Comparison of ENCODE assay signal across 17 cellular contexts in the genomic region with DNA sequence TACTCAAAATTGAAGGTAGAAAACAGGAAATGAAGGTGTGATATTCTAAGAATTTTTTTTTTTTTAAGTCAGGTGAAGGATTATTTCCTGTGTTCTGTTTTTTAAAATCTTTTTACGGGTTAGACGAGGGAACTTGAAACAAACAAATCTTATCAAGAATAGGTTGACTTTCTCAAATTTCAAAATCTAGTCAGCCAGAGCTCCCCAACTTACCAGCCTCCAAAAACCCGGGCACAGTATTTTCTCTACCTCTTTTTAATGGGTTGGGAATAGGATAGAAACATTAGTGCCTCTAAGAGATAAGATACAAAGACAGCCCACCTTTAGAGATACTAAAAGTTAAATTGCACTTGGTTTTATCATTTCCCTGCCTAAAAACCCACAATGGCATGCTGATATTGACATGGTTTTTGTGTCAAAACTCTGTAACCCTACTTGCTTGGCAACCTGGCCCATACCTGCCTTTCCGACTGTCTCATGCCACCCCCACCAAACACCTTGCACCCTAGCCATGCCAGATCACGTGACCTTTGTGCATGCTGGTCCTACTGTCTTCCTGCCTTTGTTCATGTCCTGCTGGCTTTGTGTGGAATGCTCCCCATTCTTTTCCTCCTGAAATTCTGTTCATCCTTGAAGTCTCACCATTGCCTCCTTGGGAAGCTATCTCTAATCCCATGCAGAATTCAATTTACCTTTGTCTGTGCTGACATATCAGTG. TPM values are rescaled to one million over a fixed set of nuclear protein-coding genes. Genes with fewer than 3 reads are reported as not detected.
A peak's percentile ranks its signal among the peaks of the same experiment; 100 is the strongest.
DNase-seq lines count a peak whose midpoint lies in the region; ATAC-seq and TF ChIP-seq lines count a peak whose summit lies in the region.
"Had no signal": no experiment of that assay in that cellular context is flagged by ENCODE, and none has a peak within 500 bp of the region (broad histone marks: within the 10 kb centered on the region; RNA-seq: fewer than 3 reads in every experiment).

No MANE protein-coding gene starts in this region.

- TF ChIP-seq POLR2A in prostate gland (IDR thresholded peaks at IDR 0.05), result no peak

- no peak for ATAC-seq in HG03521 (IDR thresholded peaks at IDR 0.05; ENCODE audit: unreplicated experiment)
- ATAC-seq: left ventricle myocardium superior had no signal

- H3K27ac Mint-ChIP-seq in T-helper 1 cell treated with Interleukin-12 subunit alpha and Interleukin-12 subunit beta and Interleukin-4 antibody, amounts not matched to agents 30 μg/mL and 1 μg/mL, for 36 hours, result peak overlapping the region; percentile 76
- no peak overlapping the region for H3K27ac Mint-ChIP-seq in nephron progenitor cell

- no peak overlapping the region for H3K9ac ChIP-seq in colonic mucosa (ENCODE audit: low read depth in 2 of 2, low read length in 2 of 2)
- H3K9ac ChIP-seq: SK-N-SH had no signal

- H3K4me3 ChIP-seq in colonic mucosa, result no peak overlapping the region
- H3K4me3 ChIP-seq in prostate gland, result peak overlapping the region in 1 of 2 donors; percentile 77
- H3K4me3 ChIP-seq: esophagus squamous epithelium, hepatocyte, tibial nerve had no signal

- H3K4me1 ChIP-seq in colonic mucosa (peaks cover under 1% of the 10 kb centered on the region), prostate gland (replicated peaks) (no peaks in the 10 kb centered on the region)

- peak; percentile 35 for DNase-seq in activated CD8-positive, alpha-beta memory T cell treated with anti-CD3 and anti-CD28 coated beads for 24 hours
- no peak for DNase-seq in activated CD8-positive, alpha-beta memory T cell treated with anti-CD3 and anti-CD28 coated beads, Interleukin-2, amount 50 U/mL, for 48 hours
- DNase-seq in colonic mucosa, result no peak
- DNase-seq in prostate gland (ENCODE audit: low spot score), result no peak
- no peak for DNase-seq in nephron progenitor cell
- DNase-seq in SKM-1 treated with dmso at 0.1 percent for 144 hours (lab: John Stamatoyannopoulos, UW; ENCODE audit: unreplicated experiment), result no peak
- DNase-seq: activated CD4-positive, CD25-positive, alpha-beta regulatory T cell; Calu3; esophagus squamous epithelium; left ventricle myocardium superior; MV-4-11; NCI-H2227 treated with DMSO at 0.1 percent for 48 hours; SK-N-SH had no signal

- no peaks in the 10 kb centered on the region for H3K9me3 Mint-ChIP-seq in T-helper 1 cell treated with Interleukin-12 subunit alpha and Interleukin-12 subunit beta and Interleukin-4 antibody, amounts not matched to agents 30 μg/mL and 1 μg/mL, for 36 hours
- peaks cover 14% of the 10 kb centered on the region for H3K9me3 Mint-ChIP-seq in nephron progenitor cell

- H3K36me3 Mint-ChIP-seq in T-helper 1 cell treated with Interleukin-12 subunit alpha and Interleukin-12 subunit beta and Interleukin-4 antibody, amounts not matched to agents 30 μg/mL and 1 μg/mL, for 36 hours (ENCODE audit: low read depth), result peaks cover 49% of the 10 kb centered on the region
- peaks cover 17% of the 10 kb centered on the region for H3K36me3 Mint-ChIP-seq in nephron progenitor cell (ENCODE audit: low read depth)

- H3K9me3 ChIP-seq in colonic mucosa (no peaks in the 10 kb centered on the region), prostate gland (no peaks in the 10 kb centered on the region)
- H3K9me3 ChIP-seq: esophagus squamous epithelium, SK-N-SH, tibial nerve had no signal

- H3K27me3 Mint-ChIP-seq in T-helper 1 cell treated with Interleukin-12 subunit alpha and Interleukin-12 subunit beta and Interleukin-4 antibody, amounts not matched to agents 30 μg/mL and 1 μg/mL, for 36 hours (ENCODE audit: low read depth), result no peaks in the 10 kb centered on the region
- H3K27me3 Mint-ChIP-seq in nephron progenitor cell (ENCODE audit: low read depth, poor library complexity), result peaks cover 32% of the 10 kb centered on the region

- H3K4me3 Mint-ChIP-seq in T-helper 1 cell treated with Interleukin-12 subunit alpha and Interleukin-12 subunit beta and Interleukin-4 antibody, amounts not matched to agents 30 μg/mL and 1 μg/mL, for 36 hours, result peak overlapping the region; percentile 72
- H3K4me3 Mint-ChIP-seq in nephron progenitor cell, result no peak overlapping the region

- WGBS in prostate gland, result 55% methylated on average over 5 of the region's 5 CpGs

- peaks cover 65% of the 10 kb centered on the region for H3K4me1 Mint-ChIP-seq in T-helper 1 cell treated with Interleukin-12 subunit alpha and Interleukin-12 subunit beta and Interleukin-4 antibody, amounts not matched to agents 30 μg/mL and 1 μg/mL, for 36 hours (ENCODE audit: low read depth)
- H3K4me1 Mint-ChIP-seq in nephron progenitor cell, result peaks cover 27% of the 10 kb centered on the region

- intact Hi-C loops in colonic mucosa (cut with DNase I) (no loop called here), prostate gland (cut with DNase I) (no loop called here)

- H3K36me3 ChIP-seq in colonic mucosa (no peaks in the 10 kb centered on the region), prostate gland (no peaks in the 10 kb centered on the region)
- H3K36me3 ChIP-seq: tibial nerve had no signal

- no peaks in the 10 kb centered on the region for H3K27me3 ChIP-seq in colonic mucosa
- H3K27me3 ChIP-seq in prostate gland (replicated peaks; ENCODE audit: insufficient read depth), result no peaks in the 10 kb centered on the region
- H3K27me3 ChIP-seq: esophagus squamous epithelium, hepatocyte, tibial nerve had no signal

- TF ChIP-seq CTCF in colonic mucosa (IDR thresholded peaks at IDR 0.05) (no peak), prostate gland (IDR thresholded peaks at IDR 0.05) (no peak), nephron progenitor cell (IDR thresholded peaks at IDR 0.05) (no peak)

- peak overlapping the region; percentile 31 for H3K27ac ChIP-seq in colonic mucosa
- peak overlapping the region; percentile 53 to 60 for H3K27ac ChIP-seq in prostate gland
- H3K27ac ChIP-seq: hepatocyte had no signal

RNA-seq across cellular contexts. Expression of gene RCAN3, which starts 4.2 kb away (rescaled TPM):
- total RNA-seq in colonic mucosa (10 to 100 TPM; 12.6 to 15.1 TPM), prostate gland (100 to 1,000 TPM in 1 of 2 donors, 10 to 100 TPM in 1; 50.8 to 238 TPM)

RNA-seq across cellular contexts. Expression of gene NCMAP, which starts 49.0 kb away (rescaled TPM):
- total RNA-seq in colonic mucosa, result 1 to 10 TPM in 1 of 2 donors, under 1 TPM in 1; 0.72 to 2.7 TPM
- 1 to 10 TPM; 2.0 to 7.7 TPM for total RNA-seq in prostate gland
